14 cellular contexts compared by ENCODE assay signal in genomic region chr14:34650786-34651584, GRCh38. TPM values are rescaled to one million over a fixed set of nuclear protein-coding genes. Genes with fewer than 3 reads are reported as not detected.
A peak's percentile ranks its signal among the peaks of the same experiment; 100 is the strongest.
DNase-seq lines count a peak whose midpoint lies in the region; ATAC-seq, FAIRE-seq and TF ChIP-seq lines count a peak whose summit lies in the region.
"Had no signal": no experiment of that assay in that cellular context is flagged by ENCODE, and none has a peak within 500 bp of the region (broad histone marks: within the 10 kb centered on the region; RNA-seq: fewer than 3 reads in every experiment).

No MANE protein-coding gene starts in this region.

- no peaks in the 10 kb centered on the region for H3K79me1 ChIP-seq in H1 (ENCODE audit: low read depth, low read length)
- no peaks in the 10 kb centered on the region for H3K79me1 ChIP-seq in neuronal stem cell (ENCODE audit: low read depth, low read length)

- H3K4me3 ChIP-seq in H1 (ENCODE audit: extremely low read depth in 1 of 4, insufficient read depth in 2 of 4, low read depth in 3 of 4, low read length in 4 of 4) (no peak overlapping the region), neuronal stem cell (ENCODE audit: low read length in 2 of 2) (no peak overlapping the region), prostate gland (no peak overlapping the region)
- H3K4me3 ChIP-seq: heart left ventricle had no signal

- intact Hi-C loops in prostate gland (cut with DNase I), result no loop called here

- H3K27ac ChIP-seq in H1 (ENCODE audit: low read depth, low read length), result no peak overlapping the region
- no peak overlapping the region for H3K27ac ChIP-seq in neuronal stem cell (replicated peaks; ENCODE audit: low read length)
- no peak overlapping the region for H3K27ac ChIP-seq in prostate gland

- no peaks in the 10 kb centered on the region for H3K79me2 ChIP-seq in H1 (ENCODE audit: control insufficient read depth in 1 of 2, insufficient read depth in 2 of 2, low read length in 2 of 2)

- peaks cover 2% of the 10 kb centered on the region; the same call in 1 of the 2 replicates for H3K23me2 ChIP-seq in H1 (ENCODE audit: low read depth, low read length)

- no peak overlapping the region for H2BK20ac ChIP-seq in H1 (ENCODE audit: low read length)

- no peak overlapping the region for H4K8ac ChIP-seq in H1 (ENCODE audit: extremely low read depth, insufficient read depth, low read length)
- no peak overlapping the region for H4K8ac ChIP-seq in neuronal stem cell (ENCODE audit: low read depth, low read length)

- H2BK5ac ChIP-seq in H1 (ENCODE audit: low read depth, low read length), result no peak overlapping the region
- no peak overlapping the region for H2BK5ac ChIP-seq in neuronal stem cell (ENCODE audit: low read length)

- H4K91ac ChIP-seq in H1 (replicated peaks; ENCODE audit: insufficient read length, low read length), result no peak overlapping the region
- no peak overlapping the region for H4K91ac ChIP-seq in neuronal stem cell (ENCODE audit: low read depth, low read length, poor library complexity)

- TF ChIP-seq CTCF in H1 (IDR thresholded peaks at IDR 0.05; ENCODE audit: control extremely low read depth in 1 of 3, insufficient read depth in 1 of 3, low read depth in 1 of 3, low read length in 3 of 3) (no peak), prostate gland (IDR thresholded peaks at IDR 0.05) (no peak)

- peak; percentile 82 for DNase-seq in COLO829 (ENCODE audit: low spot score)
- DNase-seq in NCI-H226, result peak; percentile 99
- no peak for DNase-seq in H1 (ENCODE audit: low read depth in 1 of 2, low spot score in 2 of 2)
- no peak for DNase-seq in neuronal stem cell (ENCODE audit: low spot score)
- no peak for DNase-seq in prostate gland (ENCODE audit: low spot score)
- no peak for DNase-seq in SKM-1 (lab: John Stamatoyannopoulos, UW; ENCODE audit: unreplicated experiment)
- no peak for DNase-seq in frontal cortex (ENCODE audit: low spot score in 2 of 2)
- DNase-seq: activated effector memory CD4-positive, alpha-beta T cell treated with Interleukin-2 at 50 U/mL for 16 hours; DMS79 treated with DMSO at 0.1 percent for 48 hours; heart left ventricle; NCI-H2029; occipital lobe; T-helper 17 cell had no signal

- H2BK15ac ChIP-seq in H1 (ENCODE audit: low read length), result no peak overlapping the region
- no peak overlapping the region for H2BK15ac ChIP-seq in neuronal stem cell (ENCODE audit: low read length)

- H2AFZ ChIP-seq in H1 (ENCODE audit: low read length) (0 out of 2 replicates have a peak overlapping the region, but pooled peaks have one; percentile 41), neuronal stem cell (ENCODE audit: low read length) (peak overlapping the region; percentile 30)

- H3K4ac ChIP-seq in H1 (replicated peaks; ENCODE audit: insufficient read length, low read depth, low read length), result no peak overlapping the region
- H3K4ac ChIP-seq in neuronal stem cell (ENCODE audit: low read length), result no peak overlapping the region

- TF ChIP-seq EP300 in H1 (IDR thresholded peaks at IDR 0.05; ENCODE audit: borderline replicate concordance in 1 of 2, low read depth in 2 of 2, low read length in 2 of 2), result no peak

- TF ChIP-seq POLR2A in H1 (IDR thresholded peaks at IDR 0.05; ENCODE audit: control extremely low read depth in 1 of 2, low read depth in 2 of 2, low read length in 2 of 2) (no peak), prostate gland (IDR thresholded peaks at IDR 0.05) (no peak)

- TF ChIP-seq RAD21 in H1 (IDR thresholded peaks at IDR 0.05 in 1 of 2, conservative IDR thresholded peaks at IDR 0.05 in 1 of 2; ENCODE audit: low read depth in 2 of 2, low read length in 2 of 2), result no peak

- H3K23ac ChIP-seq in H1 (ENCODE audit: insufficient read length) (no peak overlapping the region), neuronal stem cell (ENCODE audit: low read depth, low read length, poor library complexity) (no peak overlapping the region)

- CTCF ChIA-PET in H1 (lab: Charles Lee; ENCODE audit: partially characterized antibody), result interaction anchor here (0.6 to 1.0 kb wide), 2 partner anchors 21 to 516 kb away, joined by 3 to 4 read pairs; no protein-coding TSS in a partner anchor

- no peaks in the 10 kb centered on the region for H3K27me3 ChIP-seq in H1 (replicated peaks in 1 of 4; ENCODE audit: control insufficient read depth in 3 of 4, extremely low read depth in 1 of 4, insufficient read depth in 3 of 4, low read length in 3 of 4)
- no peaks in the 10 kb centered on the region for H3K27me3 ChIP-seq in neuronal stem cell (ENCODE audit: control insufficient read depth in 3 of 3, insufficient read depth in 3 of 3, low read depth in 1 of 3, low read length in 3 of 3)
- no peaks in the 10 kb centered on the region for H3K27me3 ChIP-seq in prostate gland (replicated peaks; ENCODE audit: insufficient read depth)
- H3K27me3 ChIP-seq: heart left ventricle had no signal

- POLR2A ChIA-PET in H1 (lab: Charles Lee; ENCODE audit: partially characterized antibody), result no interaction called here

- H3K56ac ChIP-seq in H1 (replicated peaks; ENCODE audit: insufficient read length, low read depth, low read length), result no peak overlapping the region

- H2AK5ac ChIP-seq in H1 (ENCODE audit: low read depth, low read length) (no peak overlapping the region), neuronal stem cell (ENCODE audit: low read depth, low read length) (no peak overlapping the region)

- H2BK12ac ChIP-seq in H1 (ENCODE audit: low read depth, low read length) (no peak overlapping the region), neuronal stem cell (ENCODE audit: low read length) (no peak overlapping the region)

- H3K4me1 ChIP-seq in H1 (replicated peaks in 1 of 4; ENCODE audit: control insufficient read depth in 3 of 4, insufficient read depth in 4 of 4, low read length in 3 of 4) (no peaks in the 10 kb centered on the region; a peak in 1 of 7 replicates), neuronal stem cell (ENCODE audit: control insufficient read depth in 2 of 2, insufficient read depth in 1 of 2, low read depth in 1 of 2, low read length in 2 of 2) (no peaks in the 10 kb centered on the region), prostate gland (replicated peaks) (no peaks in the 10 kb centered on the region)

- H3K4me2 ChIP-seq in H1 (ENCODE audit: insufficient read depth in 1 of 2, low read depth in 2 of 2, low read length in 2 of 2) (no peak overlapping the region), neuronal stem cell (ENCODE audit: insufficient read depth, low read length, poor library complexity, severe bottlenecking) (no peak overlapping the region)

- no peak overlapping the region for H4K5ac ChIP-seq in H1 (ENCODE audit: insufficient read length, low read depth, low read length)

- WGBS in H1 (ENCODE audit: extremely low coverage in 1 of 2, insufficient coverage in 1 of 2, insufficient read length in 1 of 2, insufficient replicate concordance in 2 of 2, low coverage in 1 of 2, low lambda C conversion rate in 2 of 2, missing lambda C conversion rate in 1 of 2), 2 experiments, result 81% methylated on average over 4 of the region's 4 CpGs; no CpG with 5 or more reads in 1 of the 2 experiments
- WGBS in neuronal stem cell (ENCODE audit: extremely low coverage in 2 of 2, insufficient read length in 2 of 2, insufficient replicate concordance in 1 of 2), 2 donors, result no CpG with 5 or more reads among the region's 4 CpGs
- WGBS in prostate gland, result 78% methylated on average over 4 of the region's 4 CpGs

- H3K18ac ChIP-seq in H1 (ENCODE audit: extremely low read depth, low read length) (no peak overlapping the region), neuronal stem cell (ENCODE audit: low read length) (no peak overlapping the region)

- no peaks in the 10 kb centered on the region for H3K36me3 ChIP-seq in H1 (ENCODE audit: control insufficient read depth in 2 of 4, insufficient read depth in 4 of 4, low read length in 3 of 4)
- H3K36me3 ChIP-seq in neuronal stem cell (replicated peaks in 1 of 2; ENCODE audit: control insufficient read depth in 2 of 2, insufficient read depth in 2 of 2, low read length in 2 of 2), result no peaks in the 10 kb centered on the region
- H3K36me3 ChIP-seq in prostate gland, result no peaks in the 10 kb centered on the region
- H3K36me3 ChIP-seq: heart left ventricle had no signal

- no peak overlapping the region for H3K14ac ChIP-seq in H1 (ENCODE audit: insufficient read length)
- H3K14ac ChIP-seq in neuronal stem cell (ENCODE audit: low read length), result no peak overlapping the region

- FAIRE-seq in H1 (lab: Jason Lieb, UNC), result no peak
- no peak for FAIRE-seq in frontal cortex (lab: Jason Lieb, UNC)

- no peaks in the 10 kb centered on the region for H4K20me1 ChIP-seq in H1 (replicated peaks in 1 of 2; ENCODE audit: control insufficient read depth in 1 of 2, insufficient read depth in 2 of 2, low read length in 2 of 2)

- H3K9me3 ChIP-seq in H1 (ENCODE audit: insufficient read depth in 2 of 2, low read depth in 1 of 2, low read length in 1 of 2) (no peaks in the 10 kb centered on the region), neuronal stem cell (replicated peaks in 1 of 2; ENCODE audit: control insufficient read depth in 2 of 2, insufficient read depth in 1 of 2, low read depth in 1 of 2, low read length in 2 of 2) (no peaks in the 10 kb centered on the region), prostate gland (no peaks in the 10 kb centered on the region)

- no peak for ATAC-seq in GM21515 (IDR thresholded peaks at IDR 0.05; ENCODE audit: unreplicated experiment)
- ATAC-seq: T-helper 17 cell had no signal

- H3K9ac ChIP-seq in H1 (replicated peaks in 1 of 4; ENCODE audit: extremely low read depth in 1 of 4, low read depth in 3 of 4, low read length in 3 of 4) (no peak overlapping the region), neuronal stem cell (ENCODE audit: low read depth, low read length, poor library complexity) (no peak overlapping the region)

- H2BK120ac ChIP-seq in H1 (replicated peaks; ENCODE audit: low read depth, low read length) (no peak overlapping the region), neuronal stem cell (ENCODE audit: low read depth, low read length) (no peak overlapping the region)

TF ChIP-seq in H1, 55 proteins besides CTCF, POLR2A, EP300 and RAD21 (continues in another document):
- TF ChIP-seq CREB1 (IDR thresholded peaks at IDR 0.05), result no peak
- TF ChIP-seq BCL11A (IDR thresholded peaks at IDR 0.05; ENCODE audit: low read depth in 2 of 2, low read length in 2 of 2), result no peak
- TF ChIP-seq KDM1A (IDR thresholded peaks at IDR 0.05; ENCODE audit: borderline replicate concordance, low read length), result no peak
- TF ChIP-seq GABPA (IDR thresholded peaks at IDR 0.05; ENCODE audit: borderline replicate concordance, insufficient read depth, low read length), result no peak

RNA-seq across cellular contexts. Expression of gene SNX6, which starts 21.0 kb away (rescaled TPM):
- 54.8 and 71.1 TPM in 2 replicates for total RNA-seq in H1 (2021; fragmentation: NEBNext Ultra II Directional; extraction: Animal tissue kit (Norgen Biotek cat#: 25700))
- 28.0 and 53.4 TPM in 2 replicates for polyA plus RNA-seq in H1 (2011; rRNA removed)
- 53.0 TPM for polyA plus RNA-seq in H1 (2011; cell fraction: cytosol; rRNA removed)
- polyA plus RNA-seq in H1 (2011; cell fraction: nucleus; rRNA removed), result 6.4 TPM
- 31.2 to 76.1 TPM (median 42.9 TPM) in 4 replicates for polyA plus RNA-seq in H1 (2012, experiment 1 of 2)
- polyA plus RNA-seq in H1 (2012, experiment 2 of 2), result 6.2 TPM
- polyA plus RNA-seq in H1 (2013, experiment 1 of 2), result 51.5 TPM
- polyA plus RNA-seq in H1 (2013, experiment 2 of 2), result 51.7 TPM
- 18.0 and 28.3 TPM in 2 replicates for polyA minus RNA-seq in H1 (2011; rRNA and poly(A)+ RNA removed)
- 16.6 TPM for polyA minus RNA-seq in H1 (2011; cell fraction: cytosol; rRNA and poly(A)+ RNA removed)
- polyA minus RNA-seq in H1 (2011; cell fraction: nucleus; rRNA and poly(A)+ RNA removed), result 18.0 TPM
- 68.8 TPM for polyA plus RNA-seq in neuronal stem cell (2013, experiment 1 of 2)
- polyA plus RNA-seq in neuronal stem cell (2013, experiment 2 of 2), result 71.0 TPM
- total RNA-seq in prostate gland (100 to 1,000 TPM; 116 to 128 TPM), frontal cortex (104 TPM)

Comparison
In these comparisons a context has a peak if more than half of its experiments do, and no peak if none do; other contexts are left out.
1. DNase-seq: peak in COLO829 (single experiment) and NCI-H226 (single experiment); none in H1 (0 of 2), neuronal stem cell (single experiment), prostate gland (single experiment), SKM-1 (single experiment) and frontal cortex (0 of 2).